ENCODE assay signal across 8 cellular contexts in genomic region chr2:174752403-174753037, GRCh38. TPM values are rescaled to one million over a fixed set of nuclear protein-coding genes. Genes with fewer than 3 reads are reported as not detected.
DNase-seq lines count a peak whose midpoint lies in the region; ATAC-seq and FAIRE-seq lines count a peak whose summit lies in the region.

No MANE protein-coding gene starts in this region.

- no peak overlapping the region for H3K4me3 ChIP-seq in Karpas-422 (ENCODE audit: low read length)

- FAIRE-seq in frontal cortex (lab: Jason Lieb, UNC): no peak

- no peak overlapping the region for H3K4me2 ChIP-seq in Karpas-422 (ENCODE audit: low read depth, low read length, poor library complexity, severe bottlenecking)

- no peaks in the 10 kb centered on the region for H4K20me1 ChIP-seq in Karpas-422 (ENCODE audit: insufficient read depth, low read depth, low read length)

- H3K79me2 ChIP-seq in Karpas-422 (ENCODE audit: low read length): no peaks in the 10 kb centered on the region

- no peak overlapping the region for H3K27ac ChIP-seq in Karpas-422 (ENCODE audit: low read length)

- peak overlapping the region; percentile 91 for H3K27ac Mint-ChIP-seq in stimulated activated effector memory CD8-positive, alpha-beta T cell treated with anti-CD3 and anti-CD28 coated beads, Interleukin-12 subunit alpha, Interleukin-12 subunit beta, amount 100 ng/mL, for 72 hours

- DNase-seq in activated naive CD4-positive, alpha-beta T cell treated with Interleukin-2 at 50 U/mL for 16 hours: peak; percentile 42
- no peak for DNase-seq in activated naive CD4-positive, alpha-beta T cell treated with anti-CD3 and anti-CD28 coated beads, Interleukin-2, amount 50 U/mL, for 16 hours
- DNase-seq in T-helper 9 cell: peak; percentile 10
- peak in 1 of 2 donors; percentile 72 for DNase-seq in stimulated activated effector memory CD8-positive, alpha-beta T cell treated with anti-CD3 and anti-CD28 coated beads, Interleukin-12 subunit alpha, Interleukin-12 subunit beta, amount 100 ng/mL, for 72 hours (ENCODE audit: low spot score in 2 of 2)
- DNase-seq in Karpas-422: no peak
- no peak for DNase-seq in iPS-NIHi7 (ENCODE audit: extremely low spot score)
- no peak for DNase-seq in frontal cortex (ENCODE audit: low spot score in 2 of 2)

- H3K4me1 ChIP-seq in Karpas-422 (ENCODE audit: low read length): peaks cover 4% of the 10 kb centered on the region

- H3K9ac ChIP-seq in Karpas-422 (ENCODE audit: low read length): no peak overlapping the region

- peak; percentile 77 for ATAC-seq in HG02884 (IDR thresholded peaks at IDR 0.05; ENCODE audit: unreplicated experiment)
- peak; percentile 89 for ATAC-seq in stimulated activated effector memory CD8-positive, alpha-beta T cell treated with anti-CD3 and anti-CD28 coated beads, Interleukin-12 subunit alpha, Interleukin-12 subunit beta, amount 100 ng/mL, for 72 hours

- no peaks in the 10 kb centered on the region for H3K9me3 ChIP-seq in Karpas-422 (ENCODE audit: low read length)

- no peak overlapping the region for H2AFZ ChIP-seq in Karpas-422 (ENCODE audit: low read length)

- no peaks in the 10 kb centered on the region for H3K9me3 Mint-ChIP-seq in stimulated activated effector memory CD8-positive, alpha-beta T cell treated with anti-CD3 and anti-CD28 coated beads, Interleukin-12 subunit alpha, Interleukin-12 subunit beta, amount 100 ng/mL, for 72 hours

- H3K4me1 Mint-ChIP-seq in stimulated activated effector memory CD8-positive, alpha-beta T cell treated with anti-CD3 and anti-CD28 coated beads, Interleukin-12 subunit alpha, Interleukin-12 subunit beta, amount 100 ng/mL, for 72 hours: peaks cover 37% of the 10 kb centered on the region

- no peaks in the 10 kb centered on the region for H3K36me3 ChIP-seq in Karpas-422 (ENCODE audit: insufficient read depth, low read length)

- H3K27me3 ChIP-seq in Karpas-422 (ENCODE audit: low read length): no peaks in the 10 kb centered on the region

- no peaks in the 10 kb centered on the region for H3K9me2 ChIP-seq in Karpas-422 (replicated peaks; ENCODE audit: insufficient read depth, low read length)

- H3K36me3 Mint-ChIP-seq in stimulated activated effector memory CD8-positive, alpha-beta T cell treated with anti-CD3 and anti-CD28 coated beads, Interleukin-12 subunit alpha, Interleukin-12 subunit beta, amount 100 ng/mL, for 72 hours: peaks cover 10% of the 10 kb centered on the region

- peak overlapping the region; percentile 53 for H3K4me3 Mint-ChIP-seq in stimulated activated effector memory CD8-positive, alpha-beta T cell treated with anti-CD3 and anti-CD28 coated beads, Interleukin-12 subunit alpha, Interleukin-12 subunit beta, amount 100 ng/mL, for 72 hours

RNA-seq across cellular contexts. Expression of gene CHRNA1, which starts 11.8 kb away (rescaled TPM):
- total RNA-seq in Karpas-422 (2014; rRNA removed; shearing (Covaris generic); ENCODE audit: low replicate concordance): not detected in 2 replicates
- not detected for total RNA-seq in frontal cortex

Comparison
In these comparisons a context has a peak if more than half of its experiments do, and no peak if none do; other contexts are left out.
1. DNase-seq: peak in activated naive CD4-positive, alpha-beta T cell treated with Interleukin-2 at 50 U/mL for 16 hours (single experiment) and T-helper 9 cell (single experiment); none in activated naive CD4-positive, alpha-beta T cell treated with anti-CD3 and anti-CD28 coated beads, Interleukin-2, amount 50 U/mL, for 16 hours (single experiment), Karpas-422 (single experiment), iPS-NIHi7 (single experiment) and frontal cortex (0 of 2).